In the genomic region with DNA sequence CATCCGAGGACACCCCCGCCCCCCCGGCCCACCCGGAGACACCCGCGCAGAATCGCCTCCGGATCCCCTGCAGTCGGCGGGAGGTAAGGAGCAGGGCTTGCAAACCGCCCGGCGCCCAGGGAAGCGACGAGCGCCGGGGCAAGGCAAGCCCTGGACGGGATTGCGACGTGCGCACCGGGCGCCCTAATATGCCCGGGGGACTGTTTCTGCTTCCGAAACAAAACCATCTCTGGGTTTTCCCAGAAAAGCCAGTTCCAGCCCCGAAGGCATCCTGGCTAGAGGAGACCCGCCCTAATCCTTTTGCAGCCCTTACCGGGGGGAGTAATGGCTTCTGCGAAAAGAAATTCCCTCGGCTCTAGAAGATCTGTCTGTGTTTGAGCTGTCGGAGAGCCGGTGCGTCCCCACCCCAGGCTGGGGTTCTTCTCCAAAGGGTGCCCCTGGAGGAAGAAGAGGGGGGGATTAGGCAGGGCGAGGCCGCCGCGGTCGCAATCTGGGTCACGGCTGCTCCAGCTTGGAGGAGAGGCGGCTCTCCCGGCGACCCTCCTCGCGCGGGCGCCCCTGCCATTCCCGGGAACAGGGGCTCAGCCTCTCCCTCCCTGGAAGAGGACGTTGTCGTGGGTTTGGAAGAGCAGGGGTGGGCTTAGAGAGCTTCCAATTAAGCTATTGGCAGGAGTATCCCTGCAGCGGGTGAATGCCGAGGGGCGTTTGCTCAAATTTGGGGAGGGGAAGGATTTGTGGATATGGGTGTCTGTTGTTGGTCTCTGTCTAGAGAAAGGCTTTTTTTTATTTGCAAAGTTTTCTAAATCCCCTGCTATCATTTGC, we compare ENCODE assay signal across 8 cellular contexts.
DNase-seq lines count a peak whose midpoint lies in the region; TF ChIP-seq lines count a peak whose summit lies in the region.

No MANE protein-coding gene starts in this region.

- H3K27me3 ChIP-seq in NT2/D1 (ENCODE audit: insufficient read depth, insufficient read length) (no peaks in the 10 kb centered on the region), parathyroid adenoma (ENCODE audit: control insufficient read depth, insufficient read depth, low read length) (peaks cover 4% of the 10 kb centered on the region)

- H3K9me3 ChIP-seq in NT2/D1 (ENCODE audit: insufficient read depth, low read length) (no peaks in the 10 kb centered on the region), parathyroid adenoma (ENCODE audit: control insufficient read depth, low read length) (no peaks in the 10 kb centered on the region)

- peak overlapping the region; percentile 90 for H3K4me3 ChIP-seq in NT2/D1 (ENCODE audit: insufficient read length, low read depth)
- peak overlapping the region; percentile 31 for H3K4me3 ChIP-seq in parathyroid adenoma (ENCODE audit: low read depth, low read length)

- H3K9ac ChIP-seq in NT2/D1 (ENCODE audit: insufficient read length, low read depth): peak overlapping the region; percentile 92
- H3K9ac ChIP-seq in parathyroid adenoma: no peak overlapping the region

- no peak for TF ChIP-seq CTCF in GM10266 (IDR thresholded peaks at IDR 0.05; ENCODE audit: control insufficient read depth, insufficient read depth, low read depth, missing control alignments)
- TF ChIP-seq CTCF in parathyroid adenoma (IDR thresholded peaks at IDR 0.05): no peak

- H3K79me2 ChIP-seq in parathyroid adenoma: no peaks in the 10 kb centered on the region

- H3K36me3 ChIP-seq in NT2/D1 (ENCODE audit: insufficient read depth, insufficient read length, low read length): peaks cover 38% of the 10 kb centered on the region
- H3K36me3 ChIP-seq in parathyroid adenoma (ENCODE audit: control insufficient read depth, insufficient read depth, low read length): no peaks in the 10 kb centered on the region

- peaks cover 6% of the 10 kb centered on the region for H3K4me1 ChIP-seq in NT2/D1 (ENCODE audit: insufficient read depth, insufficient read length)
- H3K4me1 ChIP-seq in parathyroid adenoma: peaks cover 8% of the 10 kb centered on the region

- peak; percentile 36 for DNase-seq in GM10266 (ENCODE audit: extremely low spot score)
- no peak for DNase-seq in NT2/D1 (ENCODE audit: low read depth, low spot score)
- peak; percentile 10 for DNase-seq in germinal center (ENCODE audit: low spot score)
- DNase-seq in T-helper 9 cell: no peak
- DNase-seq in NCI-H2171 treated with DMSO at 0.1 percent for 48 hours (lab: John Stamatoyannopoulos, UW): no peak
- no peak for DNase-seq in SW 1271 (lab: John Stamatoyannopoulos, UW)
- no peak for DNase-seq in SHP77 (lab: John Stamatoyannopoulos, UW)

- peak overlapping the region; percentile 94 for H3K4me2 ChIP-seq in parathyroid adenoma (ENCODE audit: low read length)

- no peak overlapping the region for H2AFZ ChIP-seq in parathyroid adenoma

- H3K27ac ChIP-seq in parathyroid adenoma: no peak overlapping the region

Comparison
In these comparisons a context has a peak if more than half of its experiments do, and no peak if none do; other contexts are left out.
1. DNase-seq: peak in GM10266 (single experiment) and germinal center (single experiment); none in NT2/D1 (single experiment), T-helper 9 cell (single experiment), NCI-H2171 treated with DMSO at 0.1 percent for 48 hours (single experiment), SW 1271 (0 of 2) and SHP77 (0 of 2).